In genomic region chr12:92953747-92954146, GRCh38 we compare ENCODE assay signal across 22 cellular contexts. TPM values are rescaled to one million over a fixed set of nuclear protein-coding genes. Genes with fewer than 3 reads are reported as not detected.
A peak's percentile ranks its signal among the peaks of the same experiment; 100 is the strongest.
DNase-seq lines count a peak whose midpoint lies in the region; TF ChIP-seq lines count a peak whose summit lies in the region.
"Had no signal": no experiment of that assay in that cellular context is flagged by ENCODE, and none has a peak within 500 bp of the region (broad histone marks: within the 10 kb centered on the region; RNA-seq: fewer than 3 reads in every experiment).

No MANE protein-coding gene starts in this region.

- H3K27ac ChIP-seq in liver (ENCODE audit: low read depth in 1 of 2, low read length in 2 of 2): no peak overlapping the region
- H3K27ac ChIP-seq: body of pancreas, uterus had no signal

- no peaks in the 10 kb centered on the region for H3K36me3 ChIP-seq in liver (ENCODE audit: control insufficient read depth in 4 of 4, insufficient read depth in 3 of 4, low read depth in 1 of 4, low read length in 3 of 4)
- H3K36me3 ChIP-seq: uterus had no signal

- in situ Hi-C loops in KBM-7 (cut with MboI; ENCODE audit: low pct_unique_long_range_greater_than_20kb, low sequenced_read_pairs): no loop called here

- H3K9me3 ChIP-seq in liver (ENCODE audit: control insufficient read depth in 4 of 4, low read length in 3 of 4): peaks cover 0 to 18% (median 14%) of the 10 kb centered on the region in 4 donors
- H3K9me3 ChIP-seq: uterus had no signal

- DNase-seq in KBM-7: peak; percentile 25
- DNase-seq in UCSD-AML1 (lab: John Stamatoyannopoulos, UW; ENCODE audit: unreplicated experiment): peak; percentile 18
- DNase-seq in chondrocyte (ENCODE audit: low spot score): no peak
- no peak for DNase-seq in C1 segment of cervical spinal cord (lab: John Stamatoyannopoulos, UW)
- no peak for DNase-seq in NCI-H1092 treated with DMSO at 0.1 percent for 48 hours (lab: John Stamatoyannopoulos, UW)
- DNase-seq: activated CD4-positive, alpha-beta T cell treated with anti-CD3 and anti-CD28 coated beads, Interleukin-2, amount 10 ng/mL, durations not matched to agents 24 days and 14 days; activated T-cell treated with anti-CD3 and anti-CD28 coated beads, Interleukin-2, amount 50 U/mL, for 4 hours; body of pancreas; CD4-positive, alpha-beta memory T cell; cerebellar nuclear complex; DMS 273 treated with DMSO at 0.1 percent for 48 hours; H9; islet precursor cell; NCI-H1436; NCI-H2081 treated with DMSO at 0.1 percent for 48 hours; NCI-H446; stimulated activated naive CD4-positive, alpha-beta T cell treated with Interleukin-2 at 50 U/mL for 16 hours; uterus had no signal

- H3K27ac Mint-ChIP-seq in chondrocyte (ENCODE audit: unreplicated experiment): no peak overlapping the region
- H3K27ac Mint-ChIP-seq: activated CD4-positive, alpha-beta T cell treated with anti-CD3 and anti-CD28 coated beads, Interleukin-2, amount 10 ng/mL, durations not matched to agents 24 days and 14 days; CD4-positive, alpha-beta memory T cell; H9; natural killer cell treated with Interleukin-12 subunit alpha and Interleukin-12 subunit beta and Interleukin-15 and Interleukin-18, amount 100 ng/mL, for 72 hours; T-helper 2 cell treated with Interferon-gamma antibody and Interleukin-4, amounts not matched to agents 5 μg/mL and 100 μg/mL, for 36 hours had no signal

- peaks cover 2% of the 10 kb centered on the region for H3K36me3 Mint-ChIP-seq in chondrocyte (ENCODE audit: low read depth)
- H3K36me3 Mint-ChIP-seq: CD4-positive, alpha-beta memory T cell; natural killer cell treated with Interleukin-12 subunit alpha and Interleukin-12 subunit beta and Interleukin-15 and Interleukin-18, amount 100 ng/mL, for 72 hours had no signal

- H3K4me3 Mint-ChIP-seq in chondrocyte (ENCODE audit: unreplicated experiment): no peak overlapping the region
- H3K4me3 Mint-ChIP-seq: activated CD4-positive, alpha-beta T cell treated with anti-CD3 and anti-CD28 coated beads, Interleukin-2, amount 10 ng/mL, durations not matched to agents 24 days and 14 days; activated T-cell treated with anti-CD3 and anti-CD28 coated beads, Interleukin-2, amount 50 U/mL, for 4 hours; CD4-positive, alpha-beta memory T cell; H9; natural killer cell treated with Interleukin-12 subunit alpha and Interleukin-12 subunit beta and Interleukin-15 and Interleukin-18, amount 100 ng/mL, for 72 hours; T-helper 2 cell treated with Interferon-gamma antibody and Interleukin-4, amounts not matched to agents 5 μg/mL and 100 μg/mL, for 36 hours had no signal

- no peaks in the 10 kb centered on the region for H3K27me3 ChIP-seq in liver (ENCODE audit: control insufficient read depth in 4 of 4, insufficient read depth in 4 of 4, low read length in 3 of 4)
- H3K27me3 ChIP-seq: body of pancreas, uterus had no signal

- WGBS in liver: 77% methylated on average over 5 of the region's 5 CpGs

- TF ChIP-seq CTCF in GM12872 (IDR thresholded peaks at IDR 0.05; ENCODE audit: insufficient read depth, low read depth, low read length) (0 out of 3 replicates have a peak, but pooled peaks have one; percentile 13), liver (IDR thresholded peaks at IDR 0.05; ENCODE audit: low read depth, low read length, missing input control) (no peak), chondrocyte (IDR thresholded peaks at IDR 0.05) (no peak)

- TF ChIP-seq RAD21 in liver (IDR thresholded peaks at IDR 0.05): no peak

- peaks cover 0 to 4% (median 0%) of the 10 kb centered on the region in 4 donors for H3K4me1 ChIP-seq in liver (ENCODE audit: control insufficient read depth in 4 of 4, insufficient read depth in 4 of 4, low read length in 3 of 4)
- H3K4me1 ChIP-seq: body of pancreas, uterus had no signal

- H3K27me3 Mint-ChIP-seq in chondrocyte (ENCODE audit: low read depth): no peaks in the 10 kb centered on the region

- peaks cover 11% of the 10 kb centered on the region for H3K9me3 Mint-ChIP-seq in chondrocyte (ENCODE audit: low read depth)
- H3K9me3 Mint-ChIP-seq: activated CD4-positive, alpha-beta T cell treated with anti-CD3 and anti-CD28 coated beads, Interleukin-2, amount 10 ng/mL, durations not matched to agents 24 days and 14 days; natural killer cell treated with Interleukin-12 subunit alpha and Interleukin-12 subunit beta and Interleukin-15 and Interleukin-18, amount 100 ng/mL, for 72 hours had no signal

- H3K4me3 ChIP-seq in liver (ENCODE audit: low read depth in 1 of 3, low read length in 3 of 3): peak overlapping the region in 2 of 3 donors; percentile 2 to 12
- H3K4me3 ChIP-seq: body of pancreas, uterus had no signal

- no peak overlapping the region for H3K9ac ChIP-seq in liver (ENCODE audit: low read depth in 1 of 2, low read length in 2 of 2)

- peaks cover 3% of the 10 kb centered on the region for H3K4me1 Mint-ChIP-seq in chondrocyte (ENCODE audit: low read depth)
- H3K4me1 Mint-ChIP-seq: activated CD4-positive, alpha-beta T cell treated with anti-CD3 and anti-CD28 coated beads, Interleukin-2, amount 10 ng/mL, durations not matched to agents 24 days and 14 days; CD4-positive, alpha-beta memory T cell had no signal

TF ChIP-seq in liver, 16 proteins besides CTCF, POLR2A, EP300 and RAD21:
- TF ChIP-seq FOXA1 (IDR thresholded peaks at IDR 0.05) (no peak), JUND (IDR thresholded peaks at IDR 0.05) (no peak), REST (IDR thresholded peaks at IDR 0.05) (no peak), EGR1 (IDR thresholded peaks at IDR 0.05; ENCODE audit: low read depth in 2 of 2) (no peak), TAF1 (conservative IDR thresholded peaks at IDR 0.05) (no peak), MAX (IDR thresholded peaks at IDR 0.05) (no peak), NR2F2 (IDR thresholded peaks at IDR 0.05) (no peak), RXRA (IDR thresholded peaks at IDR 0.05) (no peak), HNF4A (conservative IDR thresholded peaks at IDR 0.05) (no peak), YY1 (IDR thresholded peaks at IDR 0.05) (no peak), GABPA (IDR thresholded peaks at IDR 0.05 in 1 of 2, conservative IDR thresholded peaks at IDR 0.05 in 1 of 2) (no peak), SP1 (IDR thresholded peaks at IDR 0.05) (no peak), FOXA2 (IDR thresholded peaks at IDR 0.05) (no peak), HNF4G (IDR thresholded peaks at IDR 0.05) (no peak)
- TF ChIP-seq, protein P1, sequence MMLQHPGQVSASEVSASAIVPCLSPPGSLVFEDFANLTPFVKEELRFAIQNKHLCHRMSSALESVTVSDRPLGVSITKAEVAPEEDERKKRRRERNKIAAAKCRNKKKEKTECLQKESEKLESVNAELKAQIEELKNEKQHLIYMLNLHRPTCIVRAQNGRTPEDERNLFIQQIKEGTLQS (IDR thresholded peaks at IDR 0.05): no peak
- TF ChIP-seq, protein P2, sequence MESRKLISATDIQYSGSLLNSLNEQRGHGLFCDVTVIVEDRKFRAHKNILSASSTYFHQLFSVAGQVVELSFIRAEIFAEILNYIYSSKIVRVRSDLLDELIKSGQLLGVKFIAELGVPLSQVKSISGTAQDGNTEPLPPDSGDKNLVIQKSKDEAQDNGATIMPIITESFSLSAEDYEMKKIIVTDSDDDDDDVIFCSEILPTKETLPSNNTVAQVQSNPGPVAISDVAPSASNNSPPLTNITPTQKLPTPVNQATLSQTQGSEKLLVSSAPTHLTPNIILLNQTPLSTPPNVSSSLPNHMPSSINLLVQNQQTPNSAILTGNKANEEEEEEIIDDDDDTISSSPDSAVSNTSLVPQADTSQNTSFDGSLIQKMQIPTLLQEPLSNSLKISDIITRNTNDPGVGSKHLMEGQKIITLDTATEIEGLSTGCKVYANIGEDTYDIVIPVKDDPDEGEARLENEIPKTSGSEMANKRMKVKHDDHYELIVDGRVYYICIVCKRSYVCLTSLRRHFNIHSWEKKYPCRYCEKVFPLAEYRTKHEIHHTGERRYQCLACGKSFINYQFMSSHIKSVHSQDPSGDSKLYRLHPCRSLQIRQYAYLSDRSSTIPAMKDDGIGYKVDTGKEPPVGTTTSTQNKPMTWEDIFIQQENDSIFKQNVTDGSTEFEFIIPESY (IDR thresholded peaks at IDR 0.05): no peak

RNA-seq across cellular contexts. Expression of gene EEA1, which starts 24.7 kb away (rescaled TPM):
- total RNA-seq in liver (1 to 10 TPM; 8.7 to 9.5 TPM), chondrocyte (35.5 to 44.7 TPM (median 41.8 TPM) in 3 replicates)
- 10 to 100 TPM in 1 of 2 donors, 1 to 10 TPM in 1; 2.5 to 15.8 TPM for polyA plus RNA-seq in liver

Comparison
In these comparisons a context has a peak if more than half of its experiments do, and no peak if none do; other contexts are left out.
1. DNase-seq: peak in KBM-7 (single experiment) and UCSD-AML1 (single experiment); none in chondrocyte (single experiment), C1 segment of cervical spinal cord (0 of 14) and NCI-H1092 treated with DMSO at 0.1 percent for 48 hours (single experiment).